In the genomic region with DNA sequence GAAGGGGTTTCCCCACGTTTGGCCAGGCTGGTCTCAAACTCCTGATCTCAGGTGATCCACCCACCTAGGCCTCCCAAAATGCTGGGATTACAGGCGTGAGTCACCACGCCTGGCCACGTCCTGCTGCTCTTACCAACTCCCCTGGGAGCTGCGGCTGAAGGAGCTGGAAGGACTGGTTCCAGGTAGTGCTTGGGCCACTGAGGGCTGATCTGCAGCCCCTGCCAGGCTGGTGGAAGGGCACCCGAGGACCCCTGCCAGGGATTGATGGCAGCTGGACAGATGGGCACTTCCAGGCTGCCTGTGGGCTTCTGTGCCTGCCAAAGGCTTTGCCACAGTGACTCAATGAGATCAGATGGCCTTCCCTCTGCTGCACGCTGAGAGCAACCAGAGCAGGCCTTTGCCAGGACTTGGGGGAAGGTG, we compare ENCODE assay signal across 18 cellular contexts. TPM values are rescaled to one million over a fixed set of nuclear protein-coding genes. Genes with fewer than 3 reads are reported as not detected.
DNase-seq lines count a peak whose midpoint lies in the region; ATAC-seq and TF ChIP-seq lines count a peak whose summit lies in the region.
"Had no signal": no experiment of that assay in that cellular context is flagged by ENCODE, and none has a peak within 500 bp of the region (broad histone marks: within the 10 kb centered on the region; RNA-seq: fewer than 3 reads in every experiment).

No MANE protein-coding gene starts in this region.

- H3K27me3 Mint-ChIP-seq in T-helper 17 cell: no peaks in the 10 kb centered on the region
- H3K27me3 Mint-ChIP-seq in central memory CD8-positive, alpha-beta T cell: no peaks in the 10 kb centered on the region

- intact Hi-C loops in left lung (cut with DNase I): no loop called here

- DNase-seq in activated CD8-positive, alpha-beta memory T cell treated with anti-CD3 and anti-CD28 coated beads for 24 hours: peak; percentile 66
- DNase-seq in activated CD8-positive, alpha-beta memory T cell treated with anti-CD3 and anti-CD28 coated beads, Interleukin-2, amount 50 U/mL, for 4 hours: no peak
- DNase-seq in T-helper 17 cell (no peak), left lung (no peak)
- no peak for DNase-seq in central memory CD8-positive, alpha-beta T cell (ENCODE audit: low spot score in 2 of 2)
- peak; percentile 39 for DNase-seq in stimulated activated CD8-positive, alpha-beta memory T cell treated with anti-CD3 and anti-CD28 coated beads, Interleukin-4, amount 100 ng/mL, for 48 hours
- DNase-seq: COR-L47, KG1, mucosa of descending colon, NCI-H1105 treated with DMSO at 0.1 percent for 48 hours, NCI-H226, SHP77 treated with DMSO at 0.1 percent for 48 hours had no signal

- H3K9me3 ChIP-seq in T-helper 17 cell (ENCODE audit: control insufficient read depth, low read length, poor library complexity, severe bottlenecking): no peaks in the 10 kb centered on the region
- no peaks in the 10 kb centered on the region for H3K9me3 ChIP-seq in left lung
- H3K9me3 ChIP-seq: esophagus muscularis mucosa, mucosa of descending colon, suprapubic skin had no signal

- H3K4me1 Mint-ChIP-seq in T-helper 17 cell: peaks cover 33% of the 10 kb centered on the region
- H3K4me1 Mint-ChIP-seq in central memory CD8-positive, alpha-beta T cell: peaks cover 35% of the 10 kb centered on the region

- no peaks in the 10 kb centered on the region for H3K27me3 ChIP-seq in left lung
- H3K27me3 ChIP-seq: esophagus muscularis mucosa, suprapubic skin had no signal

- H3K4me1 ChIP-seq in left lung: peaks cover 18 to 32% of the 10 kb centered on the region in 2 donors

- H3K4me3 ChIP-seq in left lung: no peak overlapping the region
- H3K4me3 ChIP-seq: coronary artery, esophagus muscularis mucosa, mucosa of descending colon, suprapubic skin had no signal

- peaks cover 0 to 14% of the 10 kb centered on the region in 2 donors for H3K36me3 ChIP-seq in left lung

- ATAC-seq in T-helper 17 cell (no peak), left lung (no peak), HG03039 (IDR thresholded peaks at IDR 0.05; ENCODE audit: unreplicated experiment) (no peak), HG02973 (IDR thresholded peaks at IDR 0.05; ENCODE audit: unreplicated experiment) (no peak)
- no peak for ATAC-seq in central memory CD8-positive, alpha-beta T cell (replicated peaks; ENCODE audit: extremely low read depth, poor library complexity, severe bottlenecking)
- ATAC-seq: mucosa of descending colon had no signal

- no peaks in the 10 kb centered on the region for H3K36me3 Mint-ChIP-seq in T-helper 17 cell (ENCODE audit: low read depth)
- peaks cover 17% of the 10 kb centered on the region for H3K36me3 Mint-ChIP-seq in central memory CD8-positive, alpha-beta T cell (ENCODE audit: insufficient read depth)

- H3K27ac ChIP-seq in left lung: no peak overlapping the region
- H3K27ac ChIP-seq: coronary artery, esophagus muscularis mucosa, parathyroid adenoma, suprapubic skin had no signal

- H3K27ac Mint-ChIP-seq in T-helper 17 cell: peak overlapping the region; percentile 91
- H3K27ac Mint-ChIP-seq in central memory CD8-positive, alpha-beta T cell (ENCODE audit: low read depth): no peak overlapping the region

- TF ChIP-seq CTCF in left lung (IDR thresholded peaks at IDR 0.05): no peak

- no peaks in the 10 kb centered on the region for H3K9me3 Mint-ChIP-seq in central memory CD8-positive, alpha-beta T cell

- H3K4me3 Mint-ChIP-seq in T-helper 17 cell: peak overlapping the region; percentile 21
- H3K4me3 Mint-ChIP-seq in central memory CD8-positive, alpha-beta T cell: peak overlapping the region; percentile 27

RNA-seq across cellular contexts. Expression of gene OXLD1, which starts 2.3 kb away (rescaled TPM):
- total RNA-seq in T-helper 17 cell (10 to 100 TPM; 32.8 to 34.4 TPM), left lung (10 to 100 TPM; 26.2 to 33.8 TPM)

RNA-seq across cellular contexts. Expression of gene CCDC137, which starts 2.5 kb away (rescaled TPM):
- total RNA-seq in T-helper 17 cell: 10 to 100 TPM; 15.0 to 18.4 TPM
- 10 to 100 TPM; 15.4 to 19.9 TPM for total RNA-seq in left lung

RNA-seq across cellular contexts. Expression of gene PDE6G, which starts 7.7 kb away (rescaled TPM):
- 1 to 10 TPM in 1 of 2 donors, under 1 TPM in 1; 0.50 to 2.2 TPM for total RNA-seq in T-helper 17 cell
- 1 to 10 TPM in 1 of 2 donors, under 1 TPM in 1; 0.24 to 1.3 TPM for total RNA-seq in left lung

RNA-seq across cellular contexts. Expression of gene ARL16, which starts 19.5 kb away (rescaled TPM):
- 10 to 100 TPM; 10.5 to 34.0 TPM for total RNA-seq in T-helper 17 cell
- 10 to 100 TPM; 22.5 to 27.0 TPM for total RNA-seq in left lung

RNA-seq across cellular contexts. Expression of gene HGS, which starts 19.8 kb away (rescaled TPM):
- total RNA-seq in T-helper 17 cell (100 to 1,000 TPM; 111 to 121 TPM), left lung (100 to 1,000 TPM in 1 of 2 donors, 10 to 100 TPM in 1; 94.6 to 123 TPM)

Comparison
In these comparisons a context has a peak if more than half of its experiments do, and no peak if none do; other contexts are left out.
1. DNase-seq: peak in activated CD8-positive, alpha-beta memory T cell treated with anti-CD3 and anti-CD28 coated beads for 24 hours (single experiment) and stimulated activated CD8-positive, alpha-beta memory T cell treated with anti-CD3 and anti-CD28 coated beads, Interleukin-4, amount 100 ng/mL, for 48 hours (single experiment); none in activated CD8-positive, alpha-beta memory T cell treated with anti-CD3 and anti-CD28 coated beads, Interleukin-2, amount 50 U/mL, for 4 hours (single experiment), T-helper 17 cell (0 of 3), central memory CD8-positive, alpha-beta T cell (0 of 2) and left lung (0 of 2).